1 cellular context compared by ENCODE assay signal in the genomic region with DNA sequence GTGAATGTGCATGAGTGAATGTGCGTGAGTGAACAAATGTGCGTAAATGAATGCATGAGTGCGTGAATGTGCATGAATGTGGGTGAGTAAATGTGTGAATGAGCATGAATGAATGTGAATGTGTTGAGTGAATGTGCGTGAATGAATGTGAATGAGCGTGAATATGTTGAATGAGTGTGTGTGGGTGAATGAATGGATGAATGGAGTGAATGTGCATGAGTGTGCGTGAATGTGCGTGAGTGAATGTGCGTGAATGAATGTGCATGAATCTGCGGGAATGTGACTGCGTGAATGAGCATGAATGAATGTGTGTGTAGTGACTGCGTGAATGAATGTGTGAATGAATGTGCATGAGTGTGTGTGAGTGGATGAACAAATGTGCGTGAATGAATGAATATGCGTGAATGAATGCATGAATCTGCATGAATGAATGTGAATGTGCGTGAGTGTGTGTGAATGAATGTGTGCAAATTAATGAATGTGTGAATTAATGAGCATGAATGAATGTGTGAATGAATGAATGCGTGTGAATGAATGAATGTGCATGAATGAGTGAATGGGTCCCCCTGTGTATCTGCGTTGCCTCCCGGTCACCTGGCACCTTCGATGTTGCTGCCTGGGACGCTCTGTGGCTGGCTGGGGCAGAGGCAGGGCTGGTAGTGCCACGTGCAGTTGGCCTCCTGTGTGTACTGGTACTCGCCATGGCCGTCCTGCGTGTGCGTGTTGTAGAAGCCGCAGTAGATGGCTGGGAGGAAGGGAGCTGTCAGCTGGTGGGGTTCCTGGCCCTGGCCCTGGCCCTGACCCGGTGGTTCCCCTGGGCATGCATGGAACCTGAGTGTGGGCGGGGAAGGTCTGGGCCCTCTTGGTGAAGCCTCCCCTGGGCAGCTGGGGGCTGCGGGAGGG.
TF ChIP-seq lines count a peak whose summit lies in the region.

No MANE protein-coding gene starts in this region.

TF ChIP-seq in HEK293, 187 proteins besides CTCF, POLR2A, EP300 and RAD21 (continued from another document):
- no peak for TF ChIP-seq ZBTB1 (tag by site-specific recombination; IDR thresholded peaks at IDR 0.05)
- no peak for TF ChIP-seq ZNF626 (tag by site-specific recombination; IDR thresholded peaks at IDR 0.05)
